In the genomic region with DNA sequence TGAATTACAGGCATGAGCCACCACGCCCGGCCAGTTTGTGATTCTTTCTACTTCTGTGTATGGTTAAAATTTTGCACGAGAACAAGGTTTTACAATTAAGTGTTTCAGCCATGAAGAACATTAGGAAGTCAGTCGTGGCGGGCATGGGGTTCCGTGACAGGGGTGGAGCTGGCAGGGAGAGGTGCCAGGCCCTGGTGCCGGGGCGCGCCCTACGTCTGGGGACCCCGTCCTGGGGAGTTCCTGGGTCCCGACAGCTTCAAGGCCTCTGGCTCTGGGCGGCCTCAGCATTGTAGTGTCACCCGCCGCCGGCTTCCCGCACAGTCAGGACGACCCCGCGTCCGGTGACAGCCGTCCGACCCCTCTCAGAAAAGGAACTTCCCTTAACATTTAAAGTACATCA, we compare ENCODE assay signal across 10 cellular contexts. TPM values are rescaled to one million over a fixed set of nuclear protein-coding genes. Genes with fewer than 3 reads are reported as not detected.
DNase-seq lines count a peak whose midpoint lies in the region; ATAC-seq and TF ChIP-seq lines count a peak whose summit lies in the region.
"Had no signal": no experiment of that assay in that cellular context is flagged by ENCODE, and none has a peak within 500 bp of the region (broad histone marks: within the 10 kb centered on the region; RNA-seq: fewer than 3 reads in every experiment).

No MANE protein-coding gene starts in this region.

- peak overlapping the region; percentile 55 for H3K4me3 Mint-ChIP-seq in activated T-cell treated with anti-CD3 and anti-CD28 coated beads, Interleukin-2, amount 50 U/mL, for 24 hours
- peak overlapping the region; percentile 78 for H3K4me3 Mint-ChIP-seq in WTC11

- H3K27ac ChIP-seq in hepatocyte: no peak overlapping the region
- H3K27ac ChIP-seq: esophagus muscularis mucosa had no signal

- H3K9me3 ChIP-seq in hepatocyte (ENCODE audit: low read depth): no peaks in the 10 kb centered on the region
- H3K9me3 ChIP-seq: esophagus muscularis mucosa had no signal

- no peaks in the 10 kb centered on the region for H3K9me2 ChIP-seq in hepatocyte (replicated peaks; ENCODE audit: insufficient read depth)

- ATAC-seq in WTC11: peak; percentile 10; the same call in 1 of the 2 replicates
- ATAC-seq in HG03280 (IDR thresholded peaks at IDR 0.05; ENCODE audit: unreplicated experiment): no peak
- ATAC-seq in GM18519 (IDR thresholded peaks at IDR 0.05; ENCODE audit: low FRiP score, unreplicated experiment): no peak

- H3K27me3 Mint-ChIP-seq in activated T-cell treated with anti-CD3 and anti-CD28 coated beads, Interleukin-2, amount 50 U/mL, for 24 hours: no peaks in the 10 kb centered on the region
- peaks cover 13% of the 10 kb centered on the region for H3K27me3 Mint-ChIP-seq in WTC11 (ENCODE audit: low read depth)

- no peaks in the 10 kb centered on the region for H3K4me1 ChIP-seq in hepatocyte (ENCODE audit: insufficient read depth)

- H3K4me3 ChIP-seq in hepatocyte: no peak overlapping the region

- POLR2A ChIA-PET in WTC11 (lab: Charles Lee): interaction anchor here (0.7 kb wide), 1 partner anchor 24 kb away, joined by 3 read pairs; a partner anchor contains a TSS

- TF ChIP-seq CTCF in WTC11 (IDR thresholded peaks at IDR 0.05) (no peak), hepatocyte (IDR thresholded peaks at IDR 0.05; ENCODE audit: poor library complexity) (no peak)

- no peak overlapping the region for H3K27ac Mint-ChIP-seq in activated T-cell treated with anti-CD3 and anti-CD28 coated beads, Interleukin-2, amount 50 U/mL, for 24 hours
- H3K27ac Mint-ChIP-seq in WTC11: no peak overlapping the region

- H3K36me3 ChIP-seq in hepatocyte (replicated peaks; ENCODE audit: insufficient read depth, low read depth): no peaks in the 10 kb centered on the region
- H3K36me3 ChIP-seq: esophagus muscularis mucosa had no signal

- H3K4me2 ChIP-seq in hepatocyte: peak overlapping the region; percentile 89

- DNase-seq in activated T-cell treated with anti-CD3 and anti-CD28 coated beads, Interleukin-2, amount 50 U/mL, for 24 hours: no peak
- DNase-seq in activated T-cell treated with anti-CD3 and anti-CD28 coated beads, Interleukin-2, amount 50 U/mL, for 48 hours: no peak
- DNase-seq in WTC11 (ENCODE audit: low spot score): no peak
- DNase-seq in hepatocyte (ENCODE audit: low spot score): no peak
- DNase-seq in retina: peak; percentile 24
- no peak for DNase-seq in NCI-H146 (lab: John Stamatoyannopoulos, UW)
- DNase-seq: NCI-H2107 had no signal

- CTCF ChIA-PET in WTC11 (lab: Charles Lee): interaction anchor here (0.6 to 1.5 kb wide), 8 partner anchors 11 to 138 kb away, joined by 3 to 8 read pairs (median 3); no protein-coding TSS in a partner anchor

- peaks cover 19% of the 10 kb centered on the region for H3K9me3 Mint-ChIP-seq in activated T-cell treated with anti-CD3 and anti-CD28 coated beads, Interleukin-2, amount 50 U/mL, for 24 hours
- H3K9me3 Mint-ChIP-seq in WTC11: 0 out of 2 replicates have a peak, but pooled peaks cover 3% of the 10 kb centered on the region

- WGBS in hepatocyte (ENCODE audit: low lambda C conversion rate, missing lambda C conversion rate): 86% methylated on average over 22 of the region's 23 CpGs

- H3K4me1 Mint-ChIP-seq in activated T-cell treated with anti-CD3 and anti-CD28 coated beads, Interleukin-2, amount 50 U/mL, for 24 hours (ENCODE audit: low read depth): peaks cover 30% of the 10 kb centered on the region
- peaks cover 13% of the 10 kb centered on the region for H3K4me1 Mint-ChIP-seq in WTC11

- H3K79me2 ChIP-seq in hepatocyte: no peaks in the 10 kb centered on the region

- no peaks in the 10 kb centered on the region for H3K36me3 Mint-ChIP-seq in activated T-cell treated with anti-CD3 and anti-CD28 coated beads, Interleukin-2, amount 50 U/mL, for 24 hours (ENCODE audit: low read depth)
- no peaks in the 10 kb centered on the region for H3K36me3 Mint-ChIP-seq in WTC11

- no peaks in the 10 kb centered on the region for H4K20me1 ChIP-seq in hepatocyte (ENCODE audit: insufficient read depth, poor library complexity, severe bottlenecking)

- no peak overlapping the region for H2AFZ ChIP-seq in hepatocyte

- H3K27me3 ChIP-seq in hepatocyte: peaks cover 9% of the 10 kb centered on the region

TF ChIP-seq in WTC11, 78 proteins besides CTCF, POLR2A, EP300 and RAD21 (continues in another document):
- TF ChIP-seq SOX15 (CRISPR knock-in tag; IDR thresholded peaks at IDR 0.05) (no peak), IRF2 (CRISPR knock-in tag; IDR thresholded peaks at IDR 0.05; ENCODE audit: borderline replicate concordance, low read depth) (no peak), OVOL2 (CRISPR knock-in tag; IDR thresholded peaks at IDR 0.05; ENCODE audit: borderline replicate concordance) (no peak), TEAD4 (CRISPR knock-in tag; IDR thresholded peaks at IDR 0.05) (no peak), PRRX2 (CRISPR knock-in tag; IDR thresholded peaks at IDR 0.05) (no peak), MXD4 (CRISPR knock-in tag; IDR thresholded peaks at IDR 0.05; ENCODE audit: borderline replicate concordance) (no peak)
- TF ChIP-seq, protein P1, sequence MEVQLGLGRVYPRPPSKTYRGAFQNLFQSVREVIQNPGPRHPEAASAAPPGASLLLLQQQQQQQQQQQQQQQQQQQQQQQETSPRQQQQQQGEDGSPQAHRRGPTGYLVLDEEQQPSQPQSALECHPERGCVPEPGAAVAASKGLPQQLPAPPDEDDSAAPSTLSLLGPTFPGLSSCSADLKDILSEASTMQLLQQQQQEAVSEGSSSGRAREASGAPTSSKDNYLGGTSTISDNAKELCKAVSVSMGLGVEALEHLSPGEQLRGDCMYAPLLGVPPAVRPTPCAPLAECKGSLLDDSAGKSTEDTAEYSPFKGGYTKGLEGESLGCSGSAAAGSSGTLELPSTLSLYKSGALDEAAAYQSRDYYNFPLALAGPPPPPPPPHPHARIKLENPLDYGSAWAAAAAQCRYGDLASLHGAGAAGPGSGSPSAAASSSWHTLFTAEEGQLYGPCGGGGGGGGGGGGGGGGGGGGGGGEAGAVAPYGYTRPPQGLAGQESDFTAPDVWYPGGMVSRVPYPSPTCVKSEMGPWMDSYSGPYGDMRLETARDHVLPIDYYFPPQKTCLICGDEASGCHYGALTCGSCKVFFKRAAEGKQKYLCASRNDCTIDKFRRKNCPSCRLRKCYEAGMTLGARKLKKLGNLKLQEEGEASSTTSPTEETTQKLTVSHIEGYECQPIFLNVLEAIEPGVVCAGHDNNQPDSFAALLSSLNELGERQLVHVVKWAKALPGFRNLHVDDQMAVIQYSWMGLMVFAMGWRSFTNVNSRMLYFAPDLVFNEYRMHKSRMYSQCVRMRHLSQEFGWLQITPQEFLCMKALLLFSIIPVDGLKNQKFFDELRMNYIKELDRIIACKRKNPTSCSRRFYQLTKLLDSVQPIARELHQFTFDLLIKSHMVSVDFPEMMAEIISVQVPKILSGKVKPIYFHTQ (CRISPR knock-in tag; IDR thresholded peaks at IDR 0.05): no peak
- TF ChIP-seq, protein P2, sequence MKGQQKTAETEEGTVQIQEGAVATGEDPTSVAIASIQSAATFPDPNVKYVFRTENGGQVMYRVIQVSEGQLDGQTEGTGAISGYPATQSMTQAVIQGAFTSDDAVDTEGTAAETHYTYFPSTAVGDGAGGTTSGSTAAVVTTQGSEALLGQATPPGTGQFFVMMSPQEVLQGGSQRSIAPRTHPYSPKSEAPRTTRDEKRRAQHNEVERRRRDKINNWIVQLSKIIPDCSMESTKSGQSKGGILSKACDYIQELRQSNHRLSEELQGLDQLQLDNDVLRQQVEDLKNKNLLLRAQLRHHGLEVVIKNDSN (CRISPR knock-in tag; IDR thresholded peaks at IDR 0.05): no peak
- TF ChIP-seq, protein P3, sequence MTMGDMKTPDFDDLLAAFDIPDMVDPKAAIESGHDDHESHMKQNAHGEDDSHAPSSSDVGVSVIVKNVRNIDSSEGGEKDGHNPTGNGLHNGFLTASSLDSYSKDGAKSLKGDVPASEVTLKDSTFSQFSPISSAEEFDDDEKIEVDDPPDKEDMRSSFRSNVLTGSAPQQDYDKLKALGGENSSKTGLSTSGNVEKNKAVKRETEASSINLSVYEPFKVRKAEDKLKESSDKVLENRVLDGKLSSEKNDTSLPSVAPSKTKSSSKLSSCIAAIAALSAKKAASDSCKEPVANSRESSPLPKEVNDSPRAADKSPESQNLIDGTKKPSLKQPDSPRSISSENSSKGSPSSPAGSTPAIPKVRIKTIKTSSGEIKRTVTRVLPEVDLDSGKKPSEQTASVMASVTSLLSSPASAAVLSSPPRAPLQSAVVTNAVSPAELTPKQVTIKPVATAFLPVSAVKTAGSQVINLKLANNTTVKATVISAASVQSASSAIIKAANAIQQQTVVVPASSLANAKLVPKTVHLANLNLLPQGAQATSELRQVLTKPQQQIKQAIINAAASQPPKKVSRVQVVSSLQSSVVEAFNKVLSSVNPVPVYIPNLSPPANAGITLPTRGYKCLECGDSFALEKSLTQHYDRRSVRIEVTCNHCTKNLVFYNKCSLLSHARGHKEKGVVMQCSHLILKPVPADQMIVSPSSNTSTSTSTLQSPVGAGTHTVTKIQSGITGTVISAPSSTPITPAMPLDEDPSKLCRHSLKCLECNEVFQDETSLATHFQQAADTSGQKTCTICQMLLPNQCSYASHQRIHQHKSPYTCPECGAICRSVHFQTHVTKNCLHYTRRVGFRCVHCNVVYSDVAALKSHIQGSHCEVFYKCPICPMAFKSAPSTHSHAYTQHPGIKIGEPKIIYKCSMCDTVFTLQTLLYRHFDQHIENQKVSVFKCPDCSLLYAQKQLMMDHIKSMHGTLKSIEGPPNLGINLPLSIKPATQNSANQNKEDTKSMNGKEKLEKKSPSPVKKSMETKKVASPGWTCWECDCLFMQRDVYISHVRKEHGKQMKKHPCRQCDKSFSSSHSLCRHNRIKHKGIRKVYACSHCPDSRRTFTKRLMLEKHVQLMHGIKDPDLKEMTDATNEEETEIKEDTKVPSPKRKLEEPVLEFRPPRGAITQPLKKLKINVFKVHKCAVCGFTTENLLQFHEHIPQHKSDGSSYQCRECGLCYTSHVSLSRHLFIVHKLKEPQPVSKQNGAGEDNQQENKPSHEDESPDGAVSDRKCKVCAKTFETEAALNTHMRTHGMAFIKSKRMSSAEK (CRISPR knock-in tag; IDR thresholded peaks at IDR 0.05; ENCODE audit: borderline replicate concordance): no peak

RNA-seq across cellular contexts. Expression of a gene that starts 23.0 kb away (rescaled TPM):
- total RNA-seq in WTC11 (2021): 93.6 to 118 TPM (median 96.5 TPM) in 3 replicates
- total RNA-seq in hepatocyte: 9.1 and 13.1 TPM in 2 replicates
- 8.1 and 9.5 TPM in 2 replicates for polyA plus RNA-seq in hepatocyte
